ENCODE assay signal across 29 cellular contexts in the genomic region with DNA sequence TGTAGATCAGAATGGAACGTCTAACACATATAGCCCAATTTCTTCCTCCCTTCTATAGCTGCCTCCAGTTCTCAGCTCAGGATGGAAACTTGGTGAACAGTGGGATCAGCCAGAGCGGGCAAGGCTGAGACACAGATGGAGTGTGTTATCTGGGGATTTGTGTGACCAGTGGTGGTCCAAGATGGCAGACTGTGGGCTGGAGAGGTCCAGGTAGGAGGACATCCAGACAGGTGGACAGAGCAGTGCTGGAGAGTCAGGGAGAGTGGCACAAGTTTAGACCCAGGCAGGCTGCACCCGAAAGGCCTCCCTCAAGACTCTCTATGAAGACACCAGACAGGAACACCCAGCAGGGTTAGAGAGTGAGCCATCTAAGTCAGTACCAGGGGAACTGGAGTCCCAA.
"Had no signal": no experiment of that assay in that cellular context is flagged by ENCODE, and none has a peak within 500 bp of the region (broad histone marks: within the 10 kb centered on the region; RNA-seq: fewer than 3 reads in every experiment).

No MANE protein-coding gene starts in this region.

- H3K4me3 ChIP-seq: ovary, psoas muscle, right atrium auricular region, smooth muscle cell, stomach, tibial nerve had no signal

- H3K27ac Mint-ChIP-seq: activated CD4-positive, alpha-beta T cell treated with anti-CD3 and anti-CD28 coated beads for 36 hours; activated CD8-positive, alpha-beta T cell treated with anti-CD3 and anti-CD28 coated beads, Interleukin-2, amount 10 ng/mL, durations not matched to agents 7 days and 5 days; activated naive CD8-positive, alpha-beta T cell; nephron progenitor cell; stimulated activated naive B cell treated with anti-CD40 and anti-IgM and Interleukin-4, amounts not matched to agents 10 μg/mL and 1 μg/mL and 100 μg/mL, for 72 hours; T-helper 2 cell treated with Interferon-gamma antibody and Interleukin-4, amounts not matched to agents 5 μg/mL and 100 μg/mL, for 36 hours had no signal

- DNase-seq: activated CD4-positive, alpha-beta T cell treated with anti-CD3 and anti-CD28 coated beads for 36 hours; activated CD4-positive, CD25-positive, alpha-beta regulatory T cell; activated CD8-positive, alpha-beta T cell treated with anti-CD3 and anti-CD28 coated beads, Interleukin-2, amount 10 ng/mL, durations not matched to agents 7 days and 5 days; activated effector memory CD4-positive, alpha-beta T cell treated with Interleukin-2 at 50 U/mL for 16 hours; activated naive CD4-positive, alpha-beta T cell treated with Interleukin-2 at 50 U/mL for 16 hours; activated T-cell treated with anti-CD3 and anti-CD28 coated beads for 4 hours; anterior cingulate cortex; effector CD8-positive, alpha-beta T cell; glutamatergic neuron; islet precursor cell; nephron progenitor cell; ovary; psoas muscle; stimulated activated CD4-positive, alpha-beta T cell treated with anti-CD3 and anti-CD28 coated beads, Interleukin-1b, Interleukin-23, amount 100 ng/mL, for 48 hours; stimulated activated CD4-positive, alpha-beta T cell treated with anti-CD3 and anti-CD28 coated beads, Interleukin-4, amount 100 ng/mL, for 4 hours; stimulated activated CD8-positive, alpha-beta memory T cell treated with anti-CD3 and anti-CD28 coated beads, Interleukin-4, amount 100 ng/mL, for 48 hours; stimulated activated naive B cell treated with anti-CD40 and anti-IgM and Interleukin-4, amounts not matched to agents 10 μg/mL and 1 μg/mL and 100 μg/mL, for 72 hours; stomach had no signal

- H3K9me3 ChIP-seq: neutrophil, ovary, psoas muscle, right atrium auricular region, stomach, tibial nerve had no signal

- ATAC-seq: activated CD4-positive, alpha-beta T cell treated with anti-CD3 and anti-CD28 coated beads for 36 hours; activated CD8-positive, alpha-beta T cell treated with anti-CD3 and anti-CD28 coated beads, Interleukin-2, amount 10 ng/mL, durations not matched to agents 7 days and 5 days; psoas muscle; stimulated activated naive B cell treated with anti-CD40 and anti-IgM and Interleukin-4, amounts not matched to agents 10 μg/mL and 1 μg/mL and 100 μg/mL, for 72 hours had no signal

- H3K27me3 Mint-ChIP-seq: activated CD4-positive, alpha-beta T cell treated with anti-CD3 and anti-CD28 coated beads for 36 hours; stimulated activated naive B cell treated with anti-CD40 and anti-IgM and Interleukin-4, amounts not matched to agents 10 μg/mL and 1 μg/mL and 100 μg/mL, for 72 hours had no signal

- H3K4me1 Mint-ChIP-seq: activated CD4-positive, alpha-beta T cell treated with anti-CD3 and anti-CD28 coated beads for 36 hours; stimulated activated naive B cell treated with anti-CD40 and anti-IgM and Interleukin-4, amounts not matched to agents 10 μg/mL and 1 μg/mL and 100 μg/mL, for 72 hours had no signal

- H3K4me1 ChIP-seq: psoas muscle, right atrium auricular region had no signal

- H3K4me3 Mint-ChIP-seq: activated CD4-positive, alpha-beta T cell treated with anti-CD3 and anti-CD28 coated beads for 36 hours; activated CD8-positive, alpha-beta T cell treated with anti-CD3 and anti-CD28 coated beads, Interleukin-2, amount 10 ng/mL, durations not matched to agents 7 days and 5 days; activated naive CD8-positive, alpha-beta T cell; nephron progenitor cell; stimulated activated naive B cell treated with anti-CD40 and anti-IgM and Interleukin-4, amounts not matched to agents 10 μg/mL and 1 μg/mL and 100 μg/mL, for 72 hours; T-helper 2 cell treated with Interferon-gamma antibody and Interleukin-4, amounts not matched to agents 5 μg/mL and 100 μg/mL, for 36 hours had no signal

- H3K9me3 Mint-ChIP-seq: nephron progenitor cell; stimulated activated naive B cell treated with anti-CD40 and anti-IgM and Interleukin-4, amounts not matched to agents 10 μg/mL and 1 μg/mL and 100 μg/mL, for 72 hours; T-helper 2 cell treated with Interferon-gamma antibody and Interleukin-4, amounts not matched to agents 5 μg/mL and 100 μg/mL, for 36 hours had no signal

- H3K36me3 Mint-ChIP-seq: activated naive CD8-positive, alpha-beta T cell; stimulated activated naive B cell treated with anti-CD40 and anti-IgM and Interleukin-4, amounts not matched to agents 10 μg/mL and 1 μg/mL and 100 μg/mL, for 72 hours had no signal

- H3K27ac ChIP-seq: epithelial cell of prostate, neutrophil, ovary, psoas muscle, right atrium auricular region, stomach had no signal

- H3K27me3 ChIP-seq: neutrophil, ovary, right atrium auricular region, stomach, tibial nerve had no signal

- H3K36me3 ChIP-seq: neutrophil, ovary, right atrium auricular region, stomach, tibial nerve had no signal

- FAIRE-seq: colon, endometrium, frontal cortex, urothelium cell line had no signal

- H3K4me2 ChIP-seq: smooth muscle cell had no signal
